Comparison of ENCODE assay signal across 18 cellular contexts in the genomic region with DNA sequence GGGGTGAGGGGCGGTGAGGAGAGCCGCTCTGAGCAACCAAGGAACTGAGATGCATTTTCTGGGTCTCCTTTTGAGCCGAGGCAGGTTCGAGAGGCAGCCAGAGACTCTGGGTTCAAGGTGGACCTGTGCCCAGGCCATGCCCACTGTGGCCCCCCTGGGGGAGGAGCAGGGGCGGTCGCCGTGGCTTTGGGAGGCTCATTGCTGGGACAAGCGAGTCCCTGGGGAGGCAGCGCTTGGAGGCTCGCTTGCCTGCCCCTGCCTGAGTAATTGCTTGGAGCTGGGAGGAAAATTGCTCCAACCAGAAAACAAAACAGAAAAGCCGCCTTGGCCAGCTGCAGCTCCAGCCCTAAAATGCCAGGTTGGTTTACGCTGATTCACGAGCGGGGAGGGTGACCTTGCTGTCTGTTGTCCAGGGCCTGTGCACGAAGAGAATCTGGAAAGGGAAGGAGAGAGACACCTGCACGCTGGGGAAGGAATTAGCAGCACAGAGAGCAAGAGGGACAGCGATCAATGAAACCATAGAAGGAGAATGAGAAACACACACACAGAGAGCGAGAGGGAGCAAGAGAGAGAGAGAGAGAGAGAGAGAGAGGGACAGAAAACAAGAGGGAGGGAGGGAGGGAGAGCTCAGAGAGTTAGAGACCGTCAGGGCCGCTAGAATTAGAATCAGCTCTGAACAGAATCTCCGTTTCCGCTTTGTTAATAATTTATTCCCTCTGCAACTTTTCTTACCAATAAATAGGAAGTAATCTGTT.
A peak's percentile ranks its signal among the peaks of the same experiment; 100 is the strongest.
DNase-seq lines count a peak whose midpoint lies in the region; ATAC-seq and TF ChIP-seq lines count a peak whose summit lies in the region.
"Had no signal": no experiment of that assay in that cellular context is flagged by ENCODE, and none has a peak within 500 bp of the region (broad histone marks: within the 10 kb centered on the region; RNA-seq: fewer than 3 reads in every experiment).

No MANE protein-coding gene starts in this region.

- H2AFZ ChIP-seq in OCI-LY3 (ENCODE audit: low read depth, low read length): no peak overlapping the region; the same call in 1 of the 2 replicates

- H3K36me3 ChIP-seq in OCI-LY3 (replicated peaks; ENCODE audit: low read depth, low read length): no peaks in the 10 kb centered on the region
- H3K36me3 ChIP-seq: esophagus muscularis mucosa, right atrium auricular region had no signal

- no peak overlapping the region for H3K9ac ChIP-seq in OCI-LY3 (ENCODE audit: low read length)

- H3K4me1 ChIP-seq in OCI-LY3 (ENCODE audit: low read length): peaks cover 35% of the 10 kb centered on the region

- peaks cover 37% of the 10 kb centered on the region for H3K27me3 ChIP-seq in OCI-LY3 (ENCODE audit: low read depth, low read length)
- H3K27me3 ChIP-seq: right atrium auricular region had no signal

- TF ChIP-seq CTCF in OCI-LY3 (IDR thresholded peaks at IDR 0.05; ENCODE audit: low read depth, low read length) (no peak), foreskin fibroblast (IDR thresholded peaks at IDR 0.05; ENCODE audit: low read depth, low read length) (no peak)

- peak overlapping the region; percentile 59 for H3K4me3 ChIP-seq in OCI-LY3 (ENCODE audit: low read length)
- H3K4me3 ChIP-seq in foreskin fibroblast (ENCODE audit: low read depth in 1 of 2, low read length in 2 of 2): no peak overlapping the region
- H3K4me3 ChIP-seq: esophagus muscularis mucosa, right atrium auricular region had no signal

- no peaks in the 10 kb centered on the region for H3K79me2 ChIP-seq in OCI-LY3 (ENCODE audit: low read length)

- no peak overlapping the region for H3K27ac ChIP-seq in OCI-LY3 (ENCODE audit: low read length)
- H3K27ac ChIP-seq: esophagus muscularis mucosa, right atrium auricular region had no signal

- peak; percentile 19 for DNase-seq in NCI-H748 (lab: John Stamatoyannopoulos, UW; ENCODE audit: unreplicated experiment)
- no peak for DNase-seq in NCI-H748 treated with DMSO at 0.1 percent for 48 hours (lab: John Stamatoyannopoulos, UW)
- peak; percentile 86 for DNase-seq in left kidney (ENCODE audit: low read depth, low spot score)
- DNase-seq in superior temporal gyrus (ENCODE audit: extremely low spot score): peak; percentile 57
- DNase-seq in stimulated activated naive CD4-positive, alpha-beta T cell (lab: John Stamatoyannopoulos, UW): no peak
- no peak for DNase-seq in foreskin fibroblast
- DNase-seq: activated B cell treated with CpG ODN at 0.5 μM for 24 hours; activated effector memory CD4-positive, alpha-beta T cell treated with Interleukin-2 at 50 U/mL for 16 hours; COR-L47; left colon; naive B cell; NCI-H446 treated with DMSO at 0.1 percent for 48 hours; T-cell; trophoblast cell had no signal

- no peaks in the 10 kb centered on the region for H3K9me3 ChIP-seq in OCI-LY3 (ENCODE audit: insufficient read depth, low read length)
- H3K9me3 ChIP-seq: esophagus muscularis mucosa, right atrium auricular region had no signal

- no peaks in the 10 kb centered on the region for H4K20me1 ChIP-seq in OCI-LY3 (ENCODE audit: insufficient read depth, low read length)

- peak overlapping the region; percentile 68 for H3K4me2 ChIP-seq in OCI-LY3 (ENCODE audit: low read length)

- no peak for ATAC-seq in HG03571 (IDR thresholded peaks at IDR 0.05; ENCODE audit: unreplicated experiment)
- ATAC-seq: left colon, T-cell had no signal

Comparison
In these comparisons a context has a peak if more than half of its experiments do, and no peak if none do; other contexts are left out.
1. DNase-seq: peak in NCI-H748 (single experiment), left kidney (single experiment) and superior temporal gyrus (single experiment); none in NCI-H748 treated with DMSO at 0.1 percent for 48 hours (single experiment), stimulated activated naive CD4-positive, alpha-beta T cell (0 of 6) and foreskin fibroblast (0 of 2).